34 cellular contexts compared by ENCODE assay signal in the genomic region with DNA sequence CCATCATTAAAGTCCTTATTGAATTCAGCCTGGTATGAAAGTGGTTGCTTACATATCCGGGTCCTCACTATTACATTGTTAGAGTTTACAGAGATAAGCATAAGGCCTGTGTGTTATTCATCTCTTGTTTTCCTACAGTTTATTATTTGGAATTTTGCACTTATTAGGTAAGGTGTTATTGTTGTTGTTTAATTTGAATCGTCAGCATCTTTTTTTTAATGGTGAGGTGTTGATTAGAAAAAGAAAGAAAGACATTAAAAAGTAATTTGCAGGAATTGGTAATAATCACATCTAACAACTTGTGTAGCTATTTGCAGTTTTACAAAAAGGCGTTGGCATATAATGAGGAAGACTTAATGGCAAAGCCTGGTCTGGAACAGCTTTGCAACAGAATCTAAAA.
"Had no signal": no experiment of that assay in that cellular context is flagged by ENCODE, and none has a peak within 500 bp of the region (broad histone marks: within the 10 kb centered on the region; RNA-seq: fewer than 3 reads in every experiment).

No MANE protein-coding gene starts in this region.

- H3K27me3 ChIP-seq: adrenal gland, body of pancreas, breast epithelium, cardiac muscle cell, colonic mucosa, esophagus squamous epithelium had no signal

- H3K9me3 ChIP-seq: adrenal gland, colonic mucosa had no signal

- H3K36me3 Mint-ChIP-seq: activated CD4-positive, alpha-beta memory T cell treated with anti-CD3 and anti-CD28 coated beads for 36 hours; activated CD8-positive, alpha-beta memory T cell treated with anti-CD3 and anti-CD28 coated beads, Interleukin-2, amount 10 ng/mL, durations not matched to agents 7 days and 5 days; activated naive CD4-positive, alpha-beta T cell treated with anti-CD3 and anti-CD28 coated beads, Interleukin-2, amount 50 U/mL, for 24 hours; activated naive CD8-positive, alpha-beta T cell treated with anti-CD3 and anti-CD28 coated beads for 36 hours had no signal

- DNase-seq: activated CD4-positive, alpha-beta memory T cell treated with anti-CD3 and anti-CD28 coated beads for 36 hours; activated CD4-positive, alpha-beta T cell treated with anti-CD3 and anti-CD28 coated beads for 36 hours; activated CD4-positive, alpha-beta T cell treated with anti-CD3 and anti-CD28 coated beads, Interleukin-2, amount 10 ng/mL, durations not matched to agents 24 days and 14 days; activated CD4-positive, CD25-positive, alpha-beta regulatory T cell; activated CD4-positive, CD25-positive, alpha-beta regulatory T cell treated with anti-CD3 and anti-CD28 coated beads, Interleukin-2, amount 50 U/mL, for 72 hours; activated CD8-positive, alpha-beta memory T cell treated with anti-CD3 and anti-CD28 coated beads, Interleukin-2, amount 10 ng/mL, durations not matched to agents 7 days and 5 days; activated CD8-positive, alpha-beta memory T cell treated with anti-CD3 and anti-CD28 coated beads, Interleukin-2, amount 50 U/mL, for 4 hours; activated CD8-positive, alpha-beta T cell treated with anti-CD3 and anti-CD28 coated beads, Interleukin-2, amount 10 ng/mL, durations not matched to agents 7 days and 5 days; activated effector memory CD4-positive, alpha-beta T cell treated with anti-CD3 and anti-CD28 coated beads, Interleukin-2, amount 50 U/mL, for 16 hours; activated naive CD4-positive, alpha-beta T cell treated with anti-CD3 and anti-CD28 coated beads for 36 hours; activated naive CD8-positive, alpha-beta T cell treated with anti-CD3 and anti-CD28 coated beads for 36 hours; activated naive CD8-positive, alpha-beta T cell treated with anti-CD3 and anti-CD28 coated beads, Interleukin-2, amount 50 U/mL, for 24 hours; activated T-cell treated with anti-CD3 and anti-CD28 coated beads, Interleukin-2, amount 50 U/mL, for 1 hour; activated T-cell treated with anti-CD3 and anti-CD28 coated beads, Interleukin-2, amount 50 U/mL, for 48 hours; adrenal gland; amygdala; aorta; body of pancreas; central memory CD4-positive, alpha-beta T cell; cerebellar nuclear complex; colonic mucosa; effector CD8-positive, alpha-beta T cell; esophagus squamous epithelium; foreskin fibroblast; head of caudate nucleus; T-helper 2 cell had no signal

- H3K36me3 ChIP-seq: adrenal gland, breast epithelium, cardiac muscle cell, colonic mucosa, esophagus squamous epithelium had no signal

- ATAC-seq: activated CD4-positive, alpha-beta T cell treated with anti-CD3 and anti-CD28 coated beads for 36 hours; activated CD8-positive, alpha-beta memory T cell treated with anti-CD3 and anti-CD28 coated beads, Interleukin-2, amount 10 ng/mL, durations not matched to agents 7 days and 5 days; activated CD8-positive, alpha-beta T cell treated with anti-CD3 and anti-CD28 coated beads, Interleukin-2, amount 10 ng/mL, durations not matched to agents 7 days and 5 days; activated naive CD8-positive, alpha-beta T cell treated with anti-CD3 and anti-CD28 coated beads, Interleukin-2, amount 50 U/mL, for 24 hours; body of pancreas had no signal

- H3K4me3 Mint-ChIP-seq: activated CD4-positive, alpha-beta memory T cell treated with anti-CD3 and anti-CD28 coated beads for 36 hours; activated CD4-positive, alpha-beta T cell treated with anti-CD3 and anti-CD28 coated beads for 36 hours; activated CD4-positive, alpha-beta T cell treated with anti-CD3 and anti-CD28 coated beads, Interleukin-2, amount 10 ng/mL, durations not matched to agents 24 days and 14 days; activated CD8-positive, alpha-beta memory T cell treated with anti-CD3 and anti-CD28 coated beads, Interleukin-2, amount 10 ng/mL, durations not matched to agents 7 days and 5 days; activated CD8-positive, alpha-beta T cell treated with anti-CD3 and anti-CD28 coated beads, Interleukin-2, amount 10 ng/mL, durations not matched to agents 7 days and 5 days; activated naive CD4-positive, alpha-beta T cell treated with anti-CD3 and anti-CD28 coated beads for 36 hours; activated naive CD4-positive, alpha-beta T cell treated with anti-CD3 and anti-CD28 coated beads, Interleukin-2, amount 50 U/mL, for 24 hours; activated naive CD8-positive, alpha-beta T cell treated with anti-CD3 and anti-CD28 coated beads for 36 hours; activated naive CD8-positive, alpha-beta T cell treated with anti-CD3 and anti-CD28 coated beads, Interleukin-2, amount 50 U/mL, for 24 hours; activated T-helper 1 cell treated with anti-CD3 and anti-CD28 coated beads, Interleukin-12 subunit alpha, Interleukin-12 subunit beta, Interleukin-2, Interleukin-4 antibody, amounts not matched to agents 30 ng/mL and 10 ng/mL and 1 ng/mL, durations not matched to agents 14 hours and 24 hours and 36 hours had no signal

- H3K9me3 Mint-ChIP-seq: activated CD4-positive, alpha-beta T cell treated with anti-CD3 and anti-CD28 coated beads, Interleukin-2, amount 10 ng/mL, durations not matched to agents 24 days and 14 days; activated T-helper 1 cell treated with anti-CD3 and anti-CD28 coated beads, Interleukin-12 subunit alpha, Interleukin-12 subunit beta, Interleukin-2, Interleukin-4 antibody, amounts not matched to agents 30 ng/mL and 10 ng/mL and 1 ng/mL, durations not matched to agents 14 hours and 24 hours and 36 hours; activated T-helper 2 cell treated with anti-CD3 and anti-CD28 coated beads, Interferon-gamma antibody, Interleukin-2, Interleukin-4, amounts not matched to agents 10 μg/mL and 5 μg/mL and 100 μg/mL, durations not matched to agents 14 hours and 24 hours and 36 hours had no signal

- H3K4me1 Mint-ChIP-seq: activated CD4-positive, alpha-beta T cell treated with anti-CD3 and anti-CD28 coated beads for 36 hours; activated CD4-positive, alpha-beta T cell treated with anti-CD3 and anti-CD28 coated beads, Interleukin-2, amount 10 ng/mL, durations not matched to agents 24 days and 14 days; activated CD8-positive, alpha-beta memory T cell treated with anti-CD3 and anti-CD28 coated beads, Interleukin-2, amount 10 ng/mL, durations not matched to agents 7 days and 5 days; activated naive CD4-positive, alpha-beta T cell treated with anti-CD3 and anti-CD28 coated beads, Interleukin-2, amount 50 U/mL, for 24 hours; activated naive CD8-positive, alpha-beta T cell treated with anti-CD3 and anti-CD28 coated beads for 36 hours; activated naive CD8-positive, alpha-beta T cell treated with anti-CD3 and anti-CD28 coated beads, Interleukin-2, amount 50 U/mL, for 24 hours had no signal

- H3K27ac ChIP-seq: adrenal gland, body of pancreas, breast epithelium, cardiac muscle cell, colonic mucosa, epithelial cell of prostate, esophagus squamous epithelium had no signal

- H3K4me3 ChIP-seq: adrenal gland, body of pancreas, breast epithelium, cardiac muscle cell, colonic mucosa, esophagus squamous epithelium had no signal

- H3K4me1 ChIP-seq: adrenal gland, body of pancreas, breast epithelium, colonic mucosa, esophagus squamous epithelium had no signal

- H3K27ac Mint-ChIP-seq: activated CD4-positive, alpha-beta memory T cell treated with anti-CD3 and anti-CD28 coated beads for 36 hours; activated CD4-positive, alpha-beta T cell treated with anti-CD3 and anti-CD28 coated beads for 36 hours; activated CD4-positive, alpha-beta T cell treated with anti-CD3 and anti-CD28 coated beads, Interleukin-2, amount 10 ng/mL, durations not matched to agents 24 days and 14 days; activated CD8-positive, alpha-beta memory T cell treated with anti-CD3 and anti-CD28 coated beads, Interleukin-2, amount 10 ng/mL, durations not matched to agents 7 days and 5 days; activated CD8-positive, alpha-beta T cell treated with anti-CD3 and anti-CD28 coated beads, Interleukin-2, amount 10 ng/mL, durations not matched to agents 7 days and 5 days; activated naive CD4-positive, alpha-beta T cell treated with anti-CD3 and anti-CD28 coated beads for 36 hours; activated naive CD4-positive, alpha-beta T cell treated with anti-CD3 and anti-CD28 coated beads, Interleukin-2, amount 50 U/mL, for 24 hours; activated naive CD8-positive, alpha-beta T cell treated with anti-CD3 and anti-CD28 coated beads for 36 hours; activated naive CD8-positive, alpha-beta T cell treated with anti-CD3 and anti-CD28 coated beads, Interleukin-2, amount 50 U/mL, for 24 hours; activated T-helper 1 cell treated with anti-CD3 and anti-CD28 coated beads, Interleukin-12 subunit alpha, Interleukin-12 subunit beta, Interleukin-2, Interleukin-4 antibody, amounts not matched to agents 30 ng/mL and 10 ng/mL and 1 ng/mL, durations not matched to agents 14 hours and 24 hours and 36 hours; activated T-helper 2 cell treated with anti-CD3 and anti-CD28 coated beads, Interferon-gamma antibody, Interleukin-2, Interleukin-4, amounts not matched to agents 10 μg/mL and 5 μg/mL and 100 μg/mL, durations not matched to agents 14 hours and 24 hours and 36 hours had no signal

- FAIRE-seq: endometrium, endothelial cell of umbilical vein had no signal

- H3K27me3 Mint-ChIP-seq: activated CD4-positive, alpha-beta memory T cell treated with anti-CD3 and anti-CD28 coated beads for 36 hours; activated CD4-positive, alpha-beta T cell treated with anti-CD3 and anti-CD28 coated beads, Interleukin-2, amount 10 ng/mL, durations not matched to agents 24 days and 14 days; activated CD8-positive, alpha-beta memory T cell treated with anti-CD3 and anti-CD28 coated beads, Interleukin-2, amount 10 ng/mL, durations not matched to agents 7 days and 5 days; activated naive CD8-positive, alpha-beta T cell treated with anti-CD3 and anti-CD28 coated beads for 36 hours; activated naive CD8-positive, alpha-beta T cell treated with anti-CD3 and anti-CD28 coated beads, Interleukin-2, amount 50 U/mL, for 24 hours had no signal
